In genomic region chr7:112790651-112790973, GRCh38 we compare ENCODE assay signal across 1 cellular context.
TF ChIP-seq lines count a peak whose summit lies in the region.

No MANE protein-coding gene starts in this region.

TF ChIP-seq in GM12878, 131 proteins besides CTCF, POLR2A, EP300 and RAD21 (continued from another document):
- TF ChIP-seq CHD2 (IDR thresholded peaks at IDR 0.05; ENCODE audit: borderline replicate concordance, low read depth, low read length), result peak; percentile 9; the same call in 1 of the 2 replicates
- TF ChIP-seq ELK1 (IDR thresholded peaks at IDR 0.05; ENCODE audit: low read depth, low read length), result no peak
- TF ChIP-seq ESRRA (IDR thresholded peaks at IDR 0.05; ENCODE audit: low read length), result 0 out of 2 replicates have a peak, but pooled peaks have one; percentile 2
- no peak for TF ChIP-seq CBX5 (IDR thresholded peaks at IDR 0.05; ENCODE audit: low read depth)
- no peak for TF ChIP-seq MYB (IDR thresholded peaks at IDR 0.05; ENCODE audit: borderline replicate concordance, low read depth, low read length)
- TF ChIP-seq EGR1 (IDR thresholded peaks at IDR 0.05; ENCODE audit: borderline replicate concordance in 1 of 2, low read depth in 2 of 2, low read length in 2 of 2), result no peak
- TF ChIP-seq ZNF687 (IDR thresholded peaks at IDR 0.05), result 0 out of 2 replicates have a peak, but pooled peaks have one; percentile 59
- TF ChIP-seq BMI1 (IDR thresholded peaks at IDR 0.05; ENCODE audit: borderline replicate concordance), result 0 out of 2 replicates have a peak, but pooled peaks have one; percentile 19
- peak; percentile 24 for TF ChIP-seq PBX3 (IDR thresholded peaks at IDR 0.05; ENCODE audit: insufficient replicate concordance, low read depth, low read length)
- no peak for TF ChIP-seq FOS (IDR thresholded peaks at IDR 0.05; ENCODE audit: borderline replicate concordance, extremely low read depth, insufficient read length)
- TF ChIP-seq IRF4 (IDR thresholded peaks at IDR 0.05; ENCODE audit: low read depth, low read length), result peak; percentile 74; the same call in 1 of the 2 replicates
- TF ChIP-seq BCL11A (IDR thresholded peaks at IDR 0.05; ENCODE audit: low read depth, low read length), result peak; percentile 59; the same call in 1 of the 2 replicates
- TF ChIP-seq RUNX3 (IDR thresholded peaks at IDR 0.05; ENCODE audit: low read length), result peak; percentile 34; the same call in 1 of the 2 replicates
- TF ChIP-seq STAT1 (conservative IDR thresholded peaks at IDR 0.05), result no peak
- 0 out of 2 replicates have a peak, but pooled peaks have one; percentile 45 for TF ChIP-seq DPF2 (IDR thresholded peaks at IDR 0.05)
